In the genomic region with DNA sequence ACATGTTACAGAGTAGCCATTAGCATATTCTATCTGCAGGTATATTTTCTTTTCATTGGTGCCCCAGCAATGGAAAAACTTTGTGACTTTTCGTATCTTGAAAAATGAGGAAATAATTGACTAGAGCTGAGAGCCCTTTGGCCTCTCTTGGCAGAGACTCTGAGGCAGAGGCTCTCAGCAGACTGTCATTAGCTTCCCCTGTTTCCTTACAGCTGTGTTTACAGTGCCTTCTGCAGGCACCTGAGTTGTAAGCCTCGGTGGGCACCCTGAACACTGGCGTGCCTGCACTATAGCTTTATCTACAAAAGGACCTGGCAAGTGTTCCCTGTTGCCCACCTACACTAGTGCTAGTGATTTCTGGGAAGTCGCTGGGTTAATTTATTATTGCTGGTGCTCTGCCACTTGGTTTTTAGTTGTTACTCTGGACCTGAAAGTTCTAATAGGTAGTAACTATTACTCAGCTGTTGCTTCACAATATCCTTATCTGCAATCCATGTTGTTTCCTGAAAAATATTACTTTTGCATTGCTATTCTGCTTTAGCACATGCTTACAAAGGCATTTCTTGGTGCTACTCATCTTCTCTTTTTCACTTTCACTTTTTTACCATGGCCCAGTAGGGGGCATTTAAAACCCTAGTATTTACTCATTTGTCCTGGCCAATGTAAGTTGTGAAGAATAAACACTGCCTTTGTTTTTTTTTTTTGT, we compare ENCODE assay signal across 8 cellular contexts. TPM values are rescaled to one million over a fixed set of nuclear protein-coding genes. Genes with fewer than 3 reads are reported as not detected.
DNase-seq lines count a peak whose midpoint lies in the region; ATAC-seq and TF ChIP-seq lines count a peak whose summit lies in the region.

No MANE protein-coding gene starts in this region.

- 10 to 29% methylated on average over 4 of the region's 4 CpGs for WGBS in sigmoid colon, 2 donors

- H3K27ac ChIP-seq in KOPT-K1 (ENCODE audit: low read depth, low read length, poor library complexity, severe bottlenecking), result peak overlapping the region; percentile 26
- no peak overlapping the region for H3K27ac ChIP-seq in sigmoid colon

- intact Hi-C loops in sigmoid colon (cut with DNase I), result no loop called here

- ATAC-seq in GM18909 (IDR thresholded peaks at IDR 0.05; ENCODE audit: poor library complexity, unreplicated experiment), result peak; percentile 80

- TF ChIP-seq EP300 in sigmoid colon (IDR thresholded peaks at IDR 0.05), result no peak

- peaks cover 7% of the 10 kb centered on the region for H3K4me1 ChIP-seq in BE2C
- no peaks in the 10 kb centered on the region for H3K4me1 ChIP-seq in sigmoid colon

- 0 out of 2 replicates have a peak, but pooled peaks have one; percentile 10 for TF ChIP-seq CTCF in BE2C (IDR thresholded peaks at IDR 0.05; ENCODE audit: low read depth, low read length)
- TF ChIP-seq CTCF in choroid plexus epithelial cell (conservative IDR thresholded peaks at IDR 0.05; ENCODE audit: low read depth, low read length), result no peak
- no peak for TF ChIP-seq CTCF in sigmoid colon (IDR thresholded peaks at IDR 0.05)

- no peaks in the 10 kb centered on the region for H3K27me3 ChIP-seq in BE2C
- H3K27me3 ChIP-seq in sigmoid colon, result no peaks in the 10 kb centered on the region

- TF ChIP-seq POLR2A in sigmoid colon (IDR thresholded peaks at IDR 0.05), result no peak

- DNase-seq in BE2C, result no peak
- DNase-seq in choroid plexus epithelial cell (ENCODE audit: low read depth), result peak; percentile 69
- DNase-seq in sigmoid colon, result no peak
- DNase-seq in stimulated activated naive CD4-positive, alpha-beta T cell treated with Interleukin-2 at 50 U/mL for 16 hours (lab: John Stamatoyannopoulos, UW), result no peak
- no peak for DNase-seq in NCI-H748 treated with DMSO at 0.1 percent for 48 hours (lab: John Stamatoyannopoulos, UW)
- no peak for DNase-seq in NCI-H1436 (lab: John Stamatoyannopoulos, UW)

- H3K4me3 ChIP-seq in BE2C (ENCODE audit: low read depth, low read length) (no peak overlapping the region), choroid plexus epithelial cell (ENCODE audit: low read depth, low read length) (no peak overlapping the region), sigmoid colon (no peak overlapping the region)

- H3K36me3 ChIP-seq in BE2C, result peaks cover 3% of the 10 kb centered on the region; the same call in 1 of the 2 replicates
- H3K36me3 ChIP-seq in KOPT-K1 (ENCODE audit: insufficient read depth, low read length), result no peaks in the 10 kb centered on the region; the same call in 1 of the 2 replicates
- H3K36me3 ChIP-seq in sigmoid colon, result no peaks in the 10 kb centered on the region

- no peaks in the 10 kb centered on the region for H3K9me3 ChIP-seq in BE2C
- H3K9me3 ChIP-seq in KOPT-K1 (ENCODE audit: insufficient read depth, low read length, poor library complexity, severe bottlenecking), result no peaks in the 10 kb centered on the region
- no peaks in the 10 kb centered on the region for H3K9me3 ChIP-seq in sigmoid colon

RNA-seq across cellular contexts. Expression of a gene that starts 7.8 kb away (rescaled TPM):
- not detected for polyA plus RNA-seq in BE2C (2012; ENCODE audit: insufficient read depth, insufficient read length, low read depth)
- total RNA-seq in sigmoid colon, result 1 to 10 TPM in 1 of 4 donors, under 1 TPM in 2, not detected in 1; 0.41 to 2.6 (median 0.55) TPM
- polyA plus RNA-seq in sigmoid colon, result 1 to 10 TPM in 1 of 3 donors, under 1 TPM in 1, not detected in 1; 0.46 to 8.9 TPM
